Comparison of ENCODE assay signal across 8 cellular contexts in genomic region chr3:112327371-112327951, GRCh38. TPM values are rescaled to one million over a fixed set of nuclear protein-coding genes. Genes with fewer than 3 reads are reported as not detected.
A peak's percentile ranks its signal among the peaks of the same experiment; 100 is the strongest.
DNase-seq lines count a peak whose midpoint lies in the region; ATAC-seq, FAIRE-seq and TF ChIP-seq lines count a peak whose summit lies in the region.

No MANE protein-coding gene starts in this region.

- FAIRE-seq in HepG2 (lab: Jason Lieb, UNC): no peak

- CTCF ChIA-PET in Panc1 (lab: Charles Lee): no interaction called here
- CTCF ChIA-PET in HepG2 (lab: Yijun Ruan, JAX; ENCODE audit: low intra/inter-chr PET ratio, low total read pairs): interaction anchor here (1.3 kb wide), 1 partner anchor 192 kb away, joined by 5 read pairs; no protein-coding TSS in a partner anchor

- H4K20me1 ChIP-seq in HepG2 (ENCODE audit: insufficient read depth, low read length): no peaks in the 10 kb centered on the region

- H3K27ac ChIP-seq in Panc1 (ENCODE audit: low read length): no peak overlapping the region
- no peak overlapping the region for H3K27ac ChIP-seq in HepG2 (ENCODE audit: extremely low read length, insufficient read depth, low read length)
- no peak overlapping the region for H3K27ac ChIP-seq in vagina

- peak; percentile 96 for ATAC-seq in Panc1
- peak; percentile 97 for ATAC-seq in central memory CD8-positive, alpha-beta T cell (replicated peaks; ENCODE audit: extremely low read depth, poor library complexity, severe bottlenecking)
- peak; percentile 94 for ATAC-seq in HepG2

- WGBS in HepG2 (ENCODE audit: low lambda C conversion rate): 0% methylated on average over 2 of the region's 2 CpGs

- BruUV-seq in Panc1 (replicated peaks; lab: Mats Ljungman, UMichigan) (no TSS peak), HepG2 (replicated peaks; lab: Mats Ljungman, UMichigan) (no TSS peak)

- H3K4me3 Mint-ChIP-seq in central memory CD8-positive, alpha-beta T cell: no peak overlapping the region

- H3K27me3 ChIP-seq in Panc1 (ENCODE audit: control insufficient read depth, insufficient read depth, low read length): peaks cover 4% of the 10 kb centered on the region; the same call in 1 of the 2 replicates
- no peaks in the 10 kb centered on the region for H3K27me3 ChIP-seq in HepG2 (ENCODE audit: control insufficient read depth in 1 of 2, insufficient read depth in 2 of 2, low read length in 2 of 2)
- no peaks in the 10 kb centered on the region for H3K27me3 ChIP-seq in vagina

- H3K9ac ChIP-seq in HepG2 (ENCODE audit: insufficient read depth, low read depth, low read length): no peak overlapping the region

- TF ChIP-seq CTCF in Panc1 (IDR thresholded peaks at IDR 0.05): peak; percentile 64; the same call in 1 of the 2 replicates
- peak; percentile 41 for TF ChIP-seq CTCF in HepG2 (CRISPR knock-in tag; IDR thresholded peaks at IDR 0.05)
- TF ChIP-seq CTCF in vagina (IDR thresholded peaks at IDR 0.05): peak; percentile 43 to 69 (median 54)

- no peaks in the 10 kb centered on the region for H3K9me3 Mint-ChIP-seq in central memory CD8-positive, alpha-beta T cell

- POLR2A ChIA-PET in Panc1 (lab: Charles Lee): no interaction called here
- POLR2A ChIA-PET in HepG2 (lab: Yijun Ruan, JAX): no interaction called here

- peak; percentile 18 for DNase-seq in stimulated activated CD8-positive, alpha-beta memory T cell treated with anti-CD3 and anti-CD28 coated beads, Interleukin-12 subunit alpha, Interleukin-12 subunit beta, amount 100 ng/mL, for 1 hour (ENCODE audit: low read depth)
- no peak for DNase-seq in stimulated activated CD8-positive, alpha-beta memory T cell treated with anti-CD3 and anti-CD28 coated beads, Interleukin-4, amount 100 ng/mL, for 48 hours
- DNase-seq in H4 (ENCODE audit: low spot score) (peak; percentile 68), KBM-7 (peak; percentile 63), Panc1 (ENCODE audit: low read depth, low spot score) (no peak), HepG2 (ENCODE audit: low spot score) (peak; percentile 39), vagina (ENCODE audit: extremely low spot score in 2 of 2) (no peak)
- DNase-seq in central memory CD8-positive, alpha-beta T cell (ENCODE audit: low spot score in 2 of 2): no peak

- peak; percentile 42; the same call in 1 of the 2 replicates for TF ChIP-seq RAD21 in HepG2 (CRISPR knock-in tag; IDR thresholded peaks at IDR 0.05)

- H3K4me2 ChIP-seq in HepG2 (ENCODE audit: low read depth, low read length): no peak overlapping the region

- in situ Hi-C loops in KBM-7 (cut with MboI; ENCODE audit: low pct_unique_long_range_greater_than_20kb, low sequenced_read_pairs): loop anchor here (25.0 kb wide), 1 partner anchor 185 kb away; no protein-coding TSS in a partner anchor
- in situ Hi-C loops in Panc1 (cut with HindIII; ENCODE audit: low pct_unique_long_range_greater_than_20kb, low sequenced_read_pairs): no loop called here
- in situ Hi-C loops in HepG2 (cut with HindIII; ENCODE audit: extremely low pct_ligation_motif_present, low pct_unique_long_range_greater_than_20kb): loop anchor here (10.0 kb wide), 1 partner anchor 207 kb away; no protein-coding TSS in a partner anchor

- intact Hi-C loops in Panc1 (cut with micrococcal nuclease; ENCODE audit: unreplicated experiment): loop anchor here (1.0 to 5.0 kb wide), 2 partner anchors 110 to 192 kb away; no protein-coding TSS in a partner anchor
- intact Hi-C loops in HepG2 (cut with micrococcal nuclease; ENCODE audit: unreplicated experiment): loop anchor here (1.0 to 5.0 kb wide), 3 partner anchors 110 to 205 kb away; no protein-coding TSS in a partner anchor
- intact Hi-C loops in vagina (cut with DNase I): no loop called here

- H3K4me3 ChIP-seq in Panc1 (ENCODE audit: low read depth in 2 of 2, low read length in 2 of 2) (no peak overlapping the region), HepG2 (replicated peaks in 1 of 3; ENCODE audit: insufficient read depth in 1 of 3, low read depth in 2 of 3, low read length in 3 of 3) (no peak overlapping the region), vagina (no peak overlapping the region)

- no peak overlapping the region for H3K27ac Mint-ChIP-seq in central memory CD8-positive, alpha-beta T cell (ENCODE audit: low read depth)

- no peak for TF ChIP-seq EP300 in HepG2 (IDR thresholded peaks at IDR 0.05; ENCODE audit: low read depth in 2 of 2, low read length in 2 of 2)
- TF ChIP-seq EP300 in HepG2 (CRISPR knock-in tag; IDR thresholded peaks at IDR 0.05; ENCODE audit: borderline replicate concordance): no peak

- peaks cover 41% of the 10 kb centered on the region for H3K27me3 Mint-ChIP-seq in central memory CD8-positive, alpha-beta T cell

- no peaks in the 10 kb centered on the region for H3K79me2 ChIP-seq in HepG2 (ENCODE audit: insufficient read depth, low read length)

- no peaks in the 10 kb centered on the region for H3K36me3 Mint-ChIP-seq in central memory CD8-positive, alpha-beta T cell (ENCODE audit: insufficient read depth)

- H3K4me1 ChIP-seq in Panc1 (ENCODE audit: control insufficient read depth, insufficient read depth, low read length) (no peaks in the 10 kb centered on the region), HepG2 (ENCODE audit: insufficient read depth, low read length) (no peaks in the 10 kb centered on the region), vagina (peaks cover under 1% of the 10 kb centered on the region)

- TF ChIP-seq POLR2A in HepG2 (IDR thresholded peaks at IDR 0.05; ENCODE audit: insufficient read depth in 1 of 2, low read depth in 2 of 2, low read length in 2 of 2): no peak
- no peak for TF ChIP-seq POLR2A in vagina (IDR thresholded peaks at IDR 0.05)

- H2AFZ ChIP-seq in HepG2 (ENCODE audit: low read length): no peak overlapping the region

- H3K9me3 ChIP-seq in Panc1 (ENCODE audit: control insufficient read depth, insufficient read depth, low read depth, low read length) (no peaks in the 10 kb centered on the region), HepG2 (ENCODE audit: low read length) (no peaks in the 10 kb centered on the region), vagina (no peaks in the 10 kb centered on the region)

- H3K4me1 Mint-ChIP-seq in central memory CD8-positive, alpha-beta T cell: no peaks in the 10 kb centered on the region

- no peaks in the 10 kb centered on the region for H3K36me3 ChIP-seq in Panc1 (ENCODE audit: control insufficient read depth, insufficient read depth, low read length)
- H3K36me3 ChIP-seq in HepG2 (replicated peaks in 1 of 2; ENCODE audit: control insufficient read depth in 1 of 2, insufficient read depth in 2 of 2, low read length in 2 of 2): no peaks in the 10 kb centered on the region
- H3K36me3 ChIP-seq in vagina: no peaks in the 10 kb centered on the region

RNA-seq across cellular contexts. Expression of gene CD200, which starts 5.5 kb away (rescaled TPM):
- total RNA-seq in H4 (2014; rRNA removed; shearing (Covaris generic)): not detected in 2 replicates
- total RNA-seq in Panc1 (2021; ENCODE audit: unreplicated experiment): not detected
- not detected for polyA plus RNA-seq in Panc1 (2012; ENCODE audit: insufficient read length)
- not detected in 2 replicates for total RNA-seq in HepG2 (2016; rRNA removed; fragmentation: Illumina TruSeq; extraction: Trizol)
- not detected in 2 replicates for total RNA-seq in HepG2 (2016; cell fraction: cytosol; rRNA removed; fragmentation: Illumina TruSeq; extraction: Trizol; ENCODE audit: low read depth)
- not detected in 2 replicates for total RNA-seq in HepG2 (2016; cell fraction: insoluble cytoplasmic fraction; rRNA removed; fragmentation: Illumina TruSeq; extraction: Trizol)
- not detected in 2 replicates for total RNA-seq in HepG2 (2016; cell fraction: membrane; rRNA removed; fragmentation: Illumina TruSeq; extraction: Trizol)
- total RNA-seq in HepG2 (2016; cell fraction: nucleus; rRNA removed; fragmentation: Illumina TruSeq; extraction: Trizol): not detected in 2 replicates
- polyA plus RNA-seq in HepG2 (2011; rRNA removed): not detected in 2 replicates
- polyA plus RNA-seq in HepG2 (2011; cell fraction: cytosol; rRNA removed): 0.03 TPM in 1 of 2 replicates, not detected in the other
- polyA plus RNA-seq in HepG2 (2011; cell fraction: nucleus; rRNA removed): 0.05 TPM in 1 of 2 replicates, not detected in the other
- polyA plus RNA-seq in HepG2 (2012): not detected in 2 replicates
- not detected in 2 replicates for polyA plus RNA-seq in HepG2 (2016; cell fraction: cytosol; fragmentation: Illumina TruSeq; extraction: Trizol; ENCODE audit: low read depth)
- polyA plus RNA-seq in HepG2 (2016; cell fraction: insoluble cytoplasmic fraction; fragmentation: Illumina TruSeq; extraction: Trizol; ENCODE audit: low read depth): not detected in 2 replicates
- not detected in 2 replicates for polyA plus RNA-seq in HepG2 (2016; cell fraction: membrane; fragmentation: Illumina TruSeq; extraction: Trizol; ENCODE audit: low read depth)
- not detected in 2 replicates for polyA plus RNA-seq in HepG2 (2016; cell fraction: nucleus; fragmentation: Illumina TruSeq; extraction: Trizol; ENCODE audit: insufficient read depth, low read depth)
- polyA minus RNA-seq in HepG2 (2011; rRNA and poly(A)+ RNA removed; ENCODE audit: low replicate concordance): not detected in 2 replicates
- not detected in 2 replicates for polyA minus RNA-seq in HepG2 (2011; cell fraction: cytosol; rRNA and poly(A)+ RNA removed)
- polyA minus RNA-seq in HepG2 (2011; cell fraction: nucleus; rRNA and poly(A)+ RNA removed): not detected in 2 replicates
- 3.9 TPM for total RNA-seq in vagina

RNA-seq across cellular contexts. Expression of gene SLC9C1, which starts 33.4 kb away (rescaled TPM):
- total RNA-seq in H4 (2014; rRNA removed; shearing (Covaris generic)): not detected in 2 replicates
- not detected for total RNA-seq in Panc1 (2021; ENCODE audit: unreplicated experiment)
- polyA plus RNA-seq in Panc1 (2012; ENCODE audit: insufficient read length): not detected
- total RNA-seq in HepG2 (2016; rRNA removed; fragmentation: Illumina TruSeq; extraction: Trizol): not detected in 2 replicates
- total RNA-seq in HepG2 (2016; cell fraction: cytosol; rRNA removed; fragmentation: Illumina TruSeq; extraction: Trizol; ENCODE audit: low read depth): not detected in 2 replicates
- not detected in 2 replicates for total RNA-seq in HepG2 (2016; cell fraction: insoluble cytoplasmic fraction; rRNA removed; fragmentation: Illumina TruSeq; extraction: Trizol)
- not detected in 2 replicates for total RNA-seq in HepG2 (2016; cell fraction: membrane; rRNA removed; fragmentation: Illumina TruSeq; extraction: Trizol)
- total RNA-seq in HepG2 (2016; cell fraction: nucleus; rRNA removed; fragmentation: Illumina TruSeq; extraction: Trizol): not detected in 2 replicates
- not detected in 2 replicates for polyA plus RNA-seq in HepG2 (2011; rRNA removed)
- not detected in 2 replicates for polyA plus RNA-seq in HepG2 (2011; cell fraction: cytosol; rRNA removed)
- polyA plus RNA-seq in HepG2 (2011; cell fraction: nucleus; rRNA removed): not detected in 2 replicates
- polyA plus RNA-seq in HepG2 (2012): not detected in 2 replicates
- polyA plus RNA-seq in HepG2 (2016; cell fraction: cytosol; fragmentation: Illumina TruSeq; extraction: Trizol; ENCODE audit: low read depth): not detected in 2 replicates
- polyA plus RNA-seq in HepG2 (2016; cell fraction: insoluble cytoplasmic fraction; fragmentation: Illumina TruSeq; extraction: Trizol; ENCODE audit: low read depth): not detected in 2 replicates
- polyA plus RNA-seq in HepG2 (2016; cell fraction: membrane; fragmentation: Illumina TruSeq; extraction: Trizol; ENCODE audit: low read depth): not detected in 2 replicates
- polyA plus RNA-seq in HepG2 (2016; cell fraction: nucleus; fragmentation: Illumina TruSeq; extraction: Trizol; ENCODE audit: insufficient read depth, low read depth): not detected in 2 replicates
- not detected in 2 replicates for polyA minus RNA-seq in HepG2 (2011; rRNA and poly(A)+ RNA removed; ENCODE audit: low replicate concordance)
- polyA minus RNA-seq in HepG2 (2011; cell fraction: cytosol; rRNA and poly(A)+ RNA removed): not detected in 2 replicates
- polyA minus RNA-seq in HepG2 (2011; cell fraction: nucleus; rRNA and poly(A)+ RNA removed): not detected in 2 replicates
- not detected for total RNA-seq in vagina

Comparison
In these comparisons a context has a peak if more than half of its experiments do, and no peak if none do; other contexts are left out.
1. DNase-seq: peak in stimulated activated CD8-positive, alpha-beta memory T cell treated with anti-CD3 and anti-CD28 coated beads, Interleukin-12 subunit alpha, Interleukin-12 subunit beta, amount 100 ng/mL, for 1 hour (single experiment), H4 (single experiment), KBM-7 (single experiment) and HepG2 (single experiment); none in stimulated activated CD8-positive, alpha-beta memory T cell treated with anti-CD3 and anti-CD28 coated beads, Interleukin-4, amount 100 ng/mL, for 48 hours (single experiment), Panc1 (single experiment), central memory CD8-positive, alpha-beta T cell (0 of 2) and vagina (0 of 2).
2. Peak in every context shown above with its lines, with median percentiles within 50 percentile points of each other: ATAC-seq and CTCF ChIP-seq.